In the genomic region with DNA sequence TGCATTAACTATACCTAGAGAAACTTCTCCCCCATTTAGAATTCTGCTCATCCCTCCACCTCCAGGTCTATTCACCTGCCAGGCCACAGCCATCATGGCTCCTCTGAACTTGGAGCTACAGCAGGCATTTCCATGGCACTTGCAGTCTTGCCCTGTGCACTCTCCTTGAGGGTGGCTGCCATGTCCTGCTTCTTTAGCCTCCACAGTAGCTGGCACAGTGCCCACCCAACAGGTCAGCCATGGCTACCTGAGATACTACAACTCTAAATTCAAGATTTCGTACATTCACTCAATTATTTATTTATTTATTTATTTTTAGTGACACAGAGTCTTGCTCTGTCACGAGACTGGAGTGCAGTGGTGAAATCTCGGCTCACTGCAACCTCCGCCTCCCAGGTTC, we compare ENCODE assay signal across 15 cellular contexts. TPM values are rescaled to one million over a fixed set of nuclear protein-coding genes. Genes with fewer than 3 reads are reported as not detected.
DNase-seq lines count a peak whose midpoint lies in the region; ATAC-seq and TF ChIP-seq lines count a peak whose summit lies in the region.
"Had no signal": no experiment of that assay in that cellular context is flagged by ENCODE, and none has a peak within 500 bp of the region (broad histone marks: within the 10 kb centered on the region; RNA-seq: fewer than 3 reads in every experiment).

No MANE protein-coding gene starts in this region.

- ATAC-seq in activated T-cell treated with anti-CD3 and anti-CD28 coated beads, Interleukin-2, amount 50 U/mL, for 4 hours: no peak
- no peak for ATAC-seq in T-helper 17 cell
- ATAC-seq in sciatic nerve: no peak
- ATAC-seq: GM23338 had no signal

- H3K27ac Mint-ChIP-seq in activated T-cell treated with anti-CD3 and anti-CD28 coated beads, Interleukin-2, amount 50 U/mL, for 24 hours: peak overlapping the region; percentile 16
- H3K27ac Mint-ChIP-seq in T-helper 17 cell: peak overlapping the region; percentile 27
- H3K27ac Mint-ChIP-seq: CD4-positive, alpha-beta T cell; GM23338 had no signal

- H3K9me3 ChIP-seq in T-helper 17 cell (ENCODE audit: control insufficient read depth, low read length, poor library complexity, severe bottlenecking): no peaks in the 10 kb centered on the region

- no peak overlapping the region for H3K4me3 Mint-ChIP-seq in activated T-cell treated with anti-CD3 and anti-CD28 coated beads, Interleukin-2, amount 50 U/mL, for 24 hours
- H3K4me3 Mint-ChIP-seq in activated T-cell treated with anti-CD3 and anti-CD28 coated beads, Interleukin-2, amount 50 U/mL, for 4 hours: no peak overlapping the region
- no peak overlapping the region for H3K4me3 Mint-ChIP-seq in T-helper 17 cell
- H3K4me3 Mint-ChIP-seq: CD4-positive, alpha-beta T cell; GM23338 had no signal

- H3K27me3 Mint-ChIP-seq in activated T-cell treated with anti-CD3 and anti-CD28 coated beads, Interleukin-2, amount 50 U/mL, for 24 hours: no peaks in the 10 kb centered on the region
- no peaks in the 10 kb centered on the region for H3K27me3 Mint-ChIP-seq in activated T-cell treated with anti-CD3 and anti-CD28 coated beads, Interleukin-2, amount 50 U/mL, for 4 hours (ENCODE audit: low read depth)
- no peaks in the 10 kb centered on the region for H3K27me3 Mint-ChIP-seq in T-helper 17 cell
- H3K27me3 Mint-ChIP-seq: CD4-positive, alpha-beta T cell had no signal

- intact Hi-C loops in sciatic nerve (cut with DNase I): no loop called here

- TF ChIP-seq CTCF in GM20000 (IDR thresholded peaks at IDR 0.05; ENCODE audit: extremely low read depth, missing control alignments): no peak

- DNase-seq in activated T-cell treated with anti-CD3 and anti-CD28 coated beads, Interleukin-2, amount 50 U/mL, for 24 hours: no peak
- no peak for DNase-seq in activated T-cell treated with anti-CD3 and anti-CD28 coated beads, Interleukin-2, amount 50 U/mL, for 4 hours
- no peak for DNase-seq in T-helper 17 cell
- DNase-seq in sciatic nerve (ENCODE audit: low spot score): peak; percentile 65
- no peak for DNase-seq in EL
- DNase-seq in GM20000 (ENCODE audit: low spot score): no peak
- DNase-seq in NCI-H345 (lab: John Stamatoyannopoulos, UW): no peak
- DNase-seq: 8988T; AML-193; C1 segment of cervical spinal cord; CD4-positive, alpha-beta T cell; DMS79; GDM1; H7 had no signal

- peaks cover 41% of the 10 kb centered on the region for H3K36me3 Mint-ChIP-seq in activated T-cell treated with anti-CD3 and anti-CD28 coated beads, Interleukin-2, amount 50 U/mL, for 24 hours (ENCODE audit: low read depth)
- peaks cover 10% of the 10 kb centered on the region for H3K36me3 Mint-ChIP-seq in activated T-cell treated with anti-CD3 and anti-CD28 coated beads, Interleukin-2, amount 50 U/mL, for 4 hours (ENCODE audit: insufficient read depth)
- peaks cover 6% of the 10 kb centered on the region for H3K36me3 Mint-ChIP-seq in T-helper 17 cell (ENCODE audit: low read depth)

- no peaks in the 10 kb centered on the region for H3K9me3 Mint-ChIP-seq in activated T-cell treated with anti-CD3 and anti-CD28 coated beads, Interleukin-2, amount 50 U/mL, for 24 hours
- no peaks in the 10 kb centered on the region for H3K9me3 Mint-ChIP-seq in activated T-cell treated with anti-CD3 and anti-CD28 coated beads, Interleukin-2, amount 50 U/mL, for 4 hours
- H3K9me3 Mint-ChIP-seq: CD4-positive, alpha-beta T cell; GM23338 had no signal

- peaks cover 24% of the 10 kb centered on the region for H3K4me1 Mint-ChIP-seq in activated T-cell treated with anti-CD3 and anti-CD28 coated beads, Interleukin-2, amount 50 U/mL, for 24 hours (ENCODE audit: low read depth)
- peaks cover 26% of the 10 kb centered on the region for H3K4me1 Mint-ChIP-seq in activated T-cell treated with anti-CD3 and anti-CD28 coated beads, Interleukin-2, amount 50 U/mL, for 4 hours (ENCODE audit: low read depth)
- peaks cover 20% of the 10 kb centered on the region for H3K4me1 Mint-ChIP-seq in T-helper 17 cell

RNA-seq across cellular contexts. Expression of gene GCH1, which starts 46.5 kb away (rescaled TPM):
- total RNA-seq in activated T-cell treated with anti-CD3 and anti-CD28 coated beads, Interleukin-2, amount 50 U/mL, for 4 hours: 10 to 100 TPM; 39.4 to 49.6 (median 44.2) TPM
- 10 to 100 TPM; 42.5 to 46.0 TPM for total RNA-seq in T-helper 17 cell
- 6.4 TPM for total RNA-seq in sciatic nerve
